10 cellular contexts compared by ENCODE assay signal in genomic region chr10:50362547-50363125, GRCh38.
DNase-seq lines count a peak whose midpoint lies in the region; ATAC-seq, FAIRE-seq and TF ChIP-seq lines count a peak whose summit lies in the region.
"Had no signal": no experiment of that assay in that cellular context is flagged by ENCODE, and none has a peak within 500 bp of the region (broad histone marks: within the 10 kb centered on the region; RNA-seq: fewer than 3 reads in every experiment).

No MANE protein-coding gene starts in this region.

- H3K9me1 ChIP-seq in keratinocyte (ENCODE audit: control insufficient read depth, extremely low read depth, insufficient read depth, low read length) = no peaks in the 10 kb centered on the region

- TF ChIP-seq CTCF in keratinocyte (optimal IDR thresholded peaks at IDR 0.05 in 1 of 3, IDR thresholded peaks at IDR 0.05 in 1 of 3, conservative IDR thresholded peaks at IDR 0.05 in 1 of 3; ENCODE audit: extremely low read depth in 1 of 3, insufficient read depth in 2 of 3, low read length in 3 of 3) (no peak), A673 (conservative IDR thresholded peaks at IDR 0.05; ENCODE audit: low read depth, low read length) (no peak), H9 (conservative IDR thresholded peaks at IDR 0.05) (no peak)

- H3K27me3 ChIP-seq in keratinocyte (ENCODE audit: control insufficient read depth, extremely low read depth, insufficient read depth, low read length) (no peaks in the 10 kb centered on the region), SJCRH30 (no peaks in the 10 kb centered on the region), A673 (replicated peaks; ENCODE audit: insufficient read depth, low read depth, low read length, poor library complexity) (no peaks in the 10 kb centered on the region), H9 (ENCODE audit: insufficient read depth, low read length) (no peaks in the 10 kb centered on the region)
- H3K27me3 ChIP-seq: suprapubic skin had no signal

- no peaks in the 10 kb centered on the region for H3K27me3 Mint-ChIP-seq in H9 (ENCODE audit: low read depth)

- no peak overlapping the region for H3T11ph ChIP-seq in H9 (ENCODE audit: low read length)

- in situ Hi-C loops in KBM-7 (cut with MboI; ENCODE audit: low pct_unique_long_range_greater_than_20kb, low sequenced_read_pairs) = no loop called here

- H3K4me2 ChIP-seq in keratinocyte (ENCODE audit: control insufficient read depth, extremely low read depth, insufficient read depth, low read depth, low read length) = peak overlapping the region; percentile 13
- H3K4me2 ChIP-seq in H9 (ENCODE audit: insufficient read depth, insufficient read length, low read length) = no peak overlapping the region

- no CpG with 5 or more reads among the region's 2 CpGs for WGBS in H9 (ENCODE audit: extremely low coverage, insufficient read length, low lambda C conversion rate)

- H2BK15ac ChIP-seq in H9 (ENCODE audit: low read depth, low read length) = no peak overlapping the region

- dilution Hi-C loops in keratinocyte (cut with MboI; ENCODE audit: extremely low pct_ligation_motif_present, low sequenced_read_pairs) = no loop called here

- no peak overlapping the region for H2BK5ac ChIP-seq in H9 (ENCODE audit: insufficient read length, low read length)

- H4K5ac ChIP-seq in H9 (ENCODE audit: insufficient read length, low read depth, low read length) = no peak overlapping the region

- H4K20me1 ChIP-seq in keratinocyte (ENCODE audit: control insufficient read depth, extremely low read depth, insufficient read depth, low read length) (no peaks in the 10 kb centered on the region), H9 (ENCODE audit: control insufficient read depth, insufficient read depth, insufficient read length) (no peaks in the 10 kb centered on the region)

- peak; percentile 53 for FAIRE-seq in keratinocyte (lab: Jason Lieb, UNC)
- FAIRE-seq: TTC549 had no signal

- H3K9me3 Mint-ChIP-seq in H9 = no peaks in the 10 kb centered on the region

- H3K4me3 ChIP-seq in keratinocyte (ENCODE audit: control insufficient read depth in 2 of 3, extremely low read depth in 1 of 3, insufficient read depth in 2 of 3, low read depth in 1 of 3, low read length in 3 of 3) = no peak overlapping the region
- no peak overlapping the region for H3K4me3 ChIP-seq in SJCRH30
- no peak overlapping the region for H3K4me3 ChIP-seq in A673 (ENCODE audit: low read depth, low read length, poor library complexity, severe bottlenecking)
- H3K4me3 ChIP-seq: suprapubic skin had no signal

- H3K79me2 ChIP-seq in keratinocyte (ENCODE audit: control insufficient read depth, insufficient read depth, low read length) = peaks cover 12% of the 10 kb centered on the region
- H3K79me2 ChIP-seq in H9 (ENCODE audit: insufficient read depth, low read length) = no peaks in the 10 kb centered on the region

- H2AK5ac ChIP-seq in H9 (ENCODE audit: insufficient read length, low read length) = no peak overlapping the region

- peaks cover 8% of the 10 kb centered on the region for H3K4me1 ChIP-seq in keratinocyte (ENCODE audit: control insufficient read depth, extremely low read depth, insufficient read depth, low read length)
- H3K4me1 ChIP-seq in SJCRH30 = no peaks in the 10 kb centered on the region
- peaks cover 6% of the 10 kb centered on the region for H3K4me1 ChIP-seq in A673 (ENCODE audit: insufficient read depth, low read length, poor library complexity, severe bottlenecking)
- H3K4me1 ChIP-seq in H9 (ENCODE audit: insufficient read depth, low read length) = peaks cover 3% of the 10 kb centered on the region

- H2BK12ac ChIP-seq in H9 (ENCODE audit: insufficient read length, low read depth, low read length) = no peak overlapping the region

- POLR2A ChIA-PET in A673 (lab: Charles Lee; ENCODE audit: low non-redundant PET) = no interaction called here

- peak; percentile 81 for ATAC-seq in GM18907 (IDR thresholded peaks at IDR 0.05; ENCODE audit: unreplicated experiment)
- ATAC-seq in HG02588 (IDR thresholded peaks at IDR 0.05; ENCODE audit: unreplicated experiment) = peak; percentile 70

- no peak overlapping the region for H3K23ac ChIP-seq in H9 (ENCODE audit: insufficient read length, low read depth, low read length)

- no peak overlapping the region for H3K14ac ChIP-seq in H9 (ENCODE audit: insufficient read depth, low read length)

- H3K36me3 ChIP-seq in keratinocyte (ENCODE audit: control insufficient read depth in 2 of 2, extremely low read depth in 1 of 2, insufficient read depth in 2 of 2, low read length in 2 of 2) = no peaks in the 10 kb centered on the region
- no peaks in the 10 kb centered on the region for H3K36me3 ChIP-seq in SJCRH30
- no peaks in the 10 kb centered on the region for H3K36me3 ChIP-seq in A673 (ENCODE audit: insufficient read depth, low read length, poor library complexity, severe bottlenecking)

- peaks cover 6 to 12% (median 7%) of the 10 kb centered on the region in 3 experiments; a peak in 5 of 7 replicates for H3K36me3 Mint-ChIP-seq in H9 (ENCODE audit: insufficient read depth in 1 of 3, low read depth in 3 of 3)

- H3K4me1 Mint-ChIP-seq in H9 = peaks cover 22 to 25% of the 10 kb centered on the region in 2 experiments

- H3K56ac ChIP-seq in H9 (ENCODE audit: insufficient read length, low read depth, low read length) = no peak overlapping the region

- CTCF ChIA-PET in A673 (lab: Charles Lee) = no interaction called here

- H3K27ac ChIP-seq in keratinocyte (ENCODE audit: control insufficient read depth, insufficient read depth, low read length) = no peak overlapping the region
- H3K27ac ChIP-seq in SJCRH30 = no peak overlapping the region
- no peak overlapping the region for H3K27ac ChIP-seq in A673 (ENCODE audit: low read depth, low read length, poor library complexity, severe bottlenecking)
- H3K27ac ChIP-seq in H9 (ENCODE audit: insufficient read length, low read depth, low read length) = no peak overlapping the region
- H3K27ac ChIP-seq: suprapubic skin had no signal

- H4K8ac ChIP-seq in H9 (replicated peaks; ENCODE audit: insufficient read length, low read depth, low read length) = no peak overlapping the region

- H2BK20ac ChIP-seq in H9 (ENCODE audit: low read depth, low read length, poor library complexity, severe bottlenecking) = no peak overlapping the region

- no peaks in the 10 kb centered on the region for H3K79me1 ChIP-seq in H9 (ENCODE audit: insufficient read depth, low read depth, low read length, poor library complexity, severe bottlenecking)

- no peak overlapping the region for H3K4me3 Mint-ChIP-seq in H9

- H3K9ac ChIP-seq in keratinocyte (ENCODE audit: control insufficient read depth, extremely low read depth, insufficient read depth, low read length) = no peak overlapping the region
- H3K9ac ChIP-seq in H9 (ENCODE audit: extremely low read depth, insufficient read length, low read length) = no peak overlapping the region

- H3K4ac ChIP-seq in H9 (ENCODE audit: low read depth, low read length) = no peak overlapping the region

- no peaks in the 10 kb centered on the region for H3K23me2 ChIP-seq in H9 (ENCODE audit: insufficient read length, low read depth, low read length, poor library complexity, severe bottlenecking)

- H3K18ac ChIP-seq in H9 (ENCODE audit: insufficient read length, low read depth, low read length) = no peak overlapping the region

- H4K91ac ChIP-seq in H9 (ENCODE audit: insufficient read length, low read depth, low read length) = no peak overlapping the region

- H3K9me3 ChIP-seq in keratinocyte (ENCODE audit: control insufficient read depth, low read depth, low read length) = no peaks in the 10 kb centered on the region
- H3K9me3 ChIP-seq in SJCRH30 (replicated peaks) = no peaks in the 10 kb centered on the region
- H3K9me3 ChIP-seq in A673 (ENCODE audit: low read depth, low read length, poor library complexity, severe bottlenecking) = no peaks in the 10 kb centered on the region
- no peaks in the 10 kb centered on the region for H3K9me3 ChIP-seq in H9 (ENCODE audit: control insufficient read depth, low read depth, low read length)
- H3K9me3 ChIP-seq: suprapubic skin had no signal

- intact Hi-C loops in A673 (cut with micrococcal nuclease; ENCODE audit: unreplicated experiment) = no loop called here

- H2AFZ ChIP-seq in keratinocyte (ENCODE audit: control insufficient read depth, low read length) = no peak overlapping the region
- H2AFZ ChIP-seq in H9 (ENCODE audit: low read length) = no peak overlapping the region

- no peak overlapping the region for H3K27ac Mint-ChIP-seq in H9

- H2BK120ac ChIP-seq in H9 (ENCODE audit: low read depth, low read length, poor library complexity, severe bottlenecking) = no peak overlapping the region

- DNase-seq in KBM-7 = peak; percentile 26
- DNase-seq in keratinocyte (ENCODE audit: low read depth, low spot score) = peak; percentile 5
- no peak for DNase-seq in NCI-H774 (lab: John Stamatoyannopoulos, UW)
- DNase-seq in SJCRH30 = no peak
- DNase-seq in A673 (ENCODE audit: low spot score) = no peak
- DNase-seq in H9 = no peak

- BruUV-seq in A673 (replicated peaks; lab: Mats Ljungman, UMichigan) = no TSS peak

Comparison
In these comparisons a context has a peak if more than half of its experiments do, and no peak if none do; other contexts are left out.
1. DNase-seq: peak in KBM-7 (single experiment) and keratinocyte (single experiment); none in NCI-H774 (single experiment), SJCRH30 (0 of 2), A673 (single experiment) and H9 (single experiment).